In genomic region chr3:30500666-30501399, GRCh38 we compare ENCODE assay signal across 8 cellular contexts.
DNase-seq lines count a peak whose midpoint lies in the region; ATAC-seq, FAIRE-seq and TF ChIP-seq lines count a peak whose summit lies in the region.
"Had no signal": no experiment of that assay in that cellular context is flagged by ENCODE, and none has a peak within 500 bp of the region (broad histone marks: within the 10 kb centered on the region; RNA-seq: fewer than 3 reads in every experiment).

No MANE protein-coding gene starts in this region.

- H3K9ac ChIP-seq in keratinocyte (ENCODE audit: control insufficient read depth, extremely low read depth, insufficient read depth, low read length) = no peak overlapping the region

- TF ChIP-seq CTCF in keratinocyte (optimal IDR thresholded peaks at IDR 0.05 in 1 of 3, IDR thresholded peaks at IDR 0.05 in 1 of 3, conservative IDR thresholded peaks at IDR 0.05 in 1 of 3; ENCODE audit: extremely low read depth in 1 of 3, insufficient read depth in 2 of 3, low read length in 3 of 3) (no peak), left ventricle myocardium inferior (IDR thresholded peaks at IDR 0.05; ENCODE audit: borderline replicate concordance) (no peak)

- H3K27ac ChIP-seq in keratinocyte (ENCODE audit: control insufficient read depth, insufficient read depth, low read length) (peak overlapping the region; percentile 81), left ventricle myocardium inferior (replicated peaks) (no peak overlapping the region)

- H3K4me2 ChIP-seq in keratinocyte (ENCODE audit: control insufficient read depth, extremely low read depth, insufficient read depth, low read depth, low read length) = no peak overlapping the region

- DNase-seq in keratinocyte (ENCODE audit: low read depth, low spot score) = no peak
- no peak for DNase-seq in RKO (ENCODE audit: low spot score)
- DNase-seq in left ventricle myocardium inferior = no peak
- DNase-seq in NCI-H1092 (lab: John Stamatoyannopoulos, UW) = no peak
- DNase-seq: erythroblast had no signal

- no peak for FAIRE-seq in keratinocyte (lab: Jason Lieb, UNC)

- no peak overlapping the region for H2AFZ ChIP-seq in keratinocyte (ENCODE audit: control insufficient read depth, low read length)

- peaks cover 1% of the 10 kb centered on the region for H3K9me3 ChIP-seq in keratinocyte (ENCODE audit: control insufficient read depth, low read depth, low read length)
- H3K9me3 ChIP-seq in left ventricle myocardium inferior (replicated peaks) = no peaks in the 10 kb centered on the region

- H3K27me3 ChIP-seq in keratinocyte (ENCODE audit: control insufficient read depth, extremely low read depth, insufficient read depth, low read length) (no peaks in the 10 kb centered on the region), left ventricle myocardium inferior (ENCODE audit: low read depth) (no peaks in the 10 kb centered on the region)

- H3K79me2 ChIP-seq in keratinocyte (ENCODE audit: control insufficient read depth, insufficient read depth, low read length) = no peaks in the 10 kb centered on the region

- intact Hi-C loops in left ventricle myocardium inferior (cut with micrococcal nuclease) = no loop called here

- no peaks in the 10 kb centered on the region for H4K20me1 ChIP-seq in keratinocyte (ENCODE audit: control insufficient read depth, extremely low read depth, insufficient read depth, low read length)

- H3K4me1 ChIP-seq in keratinocyte (ENCODE audit: control insufficient read depth, extremely low read depth, insufficient read depth, low read length) = peaks cover 46% of the 10 kb centered on the region
- H3K4me1 ChIP-seq in left ventricle myocardium inferior = peaks cover 32% of the 10 kb centered on the region

- no peaks in the 10 kb centered on the region for H3K9me1 ChIP-seq in keratinocyte (ENCODE audit: control insufficient read depth, extremely low read depth, insufficient read depth, low read length)

- H3K4me3 ChIP-seq in keratinocyte (ENCODE audit: control insufficient read depth in 2 of 3, extremely low read depth in 1 of 3, insufficient read depth in 2 of 3, low read depth in 1 of 3, low read length in 3 of 3) = no peak overlapping the region
- no peak overlapping the region for H3K4me3 ChIP-seq in left ventricle myocardium inferior

- ATAC-seq in GM18870 (IDR thresholded peaks at IDR 0.05; ENCODE audit: unreplicated experiment) (peak; percentile 98), GM21447 (IDR thresholded peaks at IDR 0.05; ENCODE audit: unreplicated experiment) (peak; percentile 97), HG03103 (IDR thresholded peaks at IDR 0.05; ENCODE audit: low read depth, unreplicated experiment) (peak; percentile 86)

- dilution Hi-C loops in keratinocyte (cut with MboI; ENCODE audit: extremely low pct_ligation_motif_present, low sequenced_read_pairs) = no loop called here

- H3K36me3 ChIP-seq in keratinocyte (ENCODE audit: control insufficient read depth in 2 of 2, extremely low read depth in 1 of 2, insufficient read depth in 2 of 2, low read length in 2 of 2) (no peaks in the 10 kb centered on the region), left ventricle myocardium inferior (no peaks in the 10 kb centered on the region)
